10 cellular contexts compared by ENCODE assay signal in the genomic region with DNA sequence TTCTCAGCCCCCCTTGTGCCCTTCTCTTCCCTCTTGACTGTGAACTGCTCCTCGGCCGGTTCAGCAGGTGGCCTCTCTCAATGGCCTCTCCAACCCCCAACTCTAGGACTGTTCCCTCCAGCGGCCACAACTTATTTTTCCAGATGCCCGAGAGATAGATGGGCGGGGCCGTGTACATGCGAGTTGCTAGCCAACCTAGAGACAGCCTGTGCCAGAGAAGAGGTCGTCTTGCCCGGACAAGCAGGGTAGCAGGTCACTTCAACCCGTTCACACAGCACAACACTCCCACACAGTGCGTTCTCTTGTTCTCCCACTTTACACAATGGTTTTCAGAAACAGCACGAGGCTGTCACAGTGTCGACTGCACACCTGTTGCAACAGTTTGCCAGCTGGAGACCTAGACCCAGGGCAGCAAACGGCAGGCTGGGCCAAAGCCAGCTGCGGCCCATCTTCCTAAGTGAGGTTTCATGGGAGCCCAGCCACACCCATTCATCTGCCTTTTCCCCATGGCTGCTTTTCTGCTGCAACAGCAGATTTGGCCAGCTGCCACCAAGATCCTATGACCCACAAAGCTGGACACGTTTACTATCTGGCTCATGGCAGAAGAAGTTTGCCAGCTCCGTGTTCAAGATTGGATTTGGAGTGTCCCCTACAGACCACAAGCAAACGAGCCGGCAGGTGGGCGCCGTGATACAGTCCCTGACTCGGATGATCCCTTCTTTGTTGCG. TPM values are rescaled to one million over a fixed set of nuclear protein-coding genes. Genes with fewer than 3 reads are reported as not detected.
DNase-seq lines count a peak whose midpoint lies in the region; ATAC-seq and TF ChIP-seq lines count a peak whose summit lies in the region.
"Had no signal": no experiment of that assay in that cellular context is flagged by ENCODE, and none has a peak within 500 bp of the region (broad histone marks: within the 10 kb centered on the region; RNA-seq: fewer than 3 reads in every experiment).

No MANE protein-coding gene starts in this region.

- H3K4me1 ChIP-seq in Peyer's patch = no peaks in the 10 kb centered on the region
- H3K4me1 ChIP-seq in gastroesophageal sphincter = peaks cover 0 to 39% (median 8%) of the 10 kb centered on the region in 3 donors

- TF ChIP-seq CTCF in HFFc6 (IDR thresholded peaks at IDR 0.05) = no peak
- no peak for TF ChIP-seq CTCF in Peyer's patch (IDR thresholded peaks at IDR 0.05)
- no peak for TF ChIP-seq CTCF in gastroesophageal sphincter (IDR thresholded peaks at IDR 0.05)
- no peak for TF ChIP-seq CTCF in GM13976 (IDR thresholded peaks at IDR 0.05; ENCODE audit: borderline replicate concordance, control extremely low read depth, extremely low read depth, insufficient read depth, missing control alignments)

- H3K9me3 Mint-ChIP-seq in HFFc6 = peaks cover 14% of the 10 kb centered on the region

- in situ Hi-C loops in GM13976 (cut with MboI; ENCODE audit: low sequenced_read_pairs, unreplicated experiment) = no loop called here

- no peak overlapping the region for H3K4me3 Mint-ChIP-seq in HFFc6

- H3K27me3 Mint-ChIP-seq in HFFc6 (ENCODE audit: insufficient read depth) = peaks cover 6% of the 10 kb centered on the region; the same call in 1 of the 2 replicates

- 0 to 36% methylated on average over 3 to 15 of the region's 23 CpGs for WGBS in gastroesophageal sphincter (ENCODE audit: low coverage in 1 of 2), 2 donors

- DNase-seq in HFFc6 (peak; percentile 65), Peyer's patch (peak in 2 of 3 donors; percentile 50 to 76), stromal cell of bone marrow (ENCODE audit: low read depth) (peak; percentile 59), NCI-H2081 (lab: John Stamatoyannopoulos, UW) (no peak), islet precursor cell (no peak), GM13976 (ENCODE audit: low spot score) (no peak)

- H3K36me3 ChIP-seq in Peyer's patch = no peaks in the 10 kb centered on the region
- H3K36me3 ChIP-seq in gastroesophageal sphincter = no peaks in the 10 kb centered on the region

- peaks cover 22% of the 10 kb centered on the region for H3K4me1 Mint-ChIP-seq in HFFc6 (ENCODE audit: low read depth)

- H3K4me3 ChIP-seq in Peyer's patch (no peak overlapping the region), gastroesophageal sphincter (no peak overlapping the region)

- H3K27me3 ChIP-seq in Peyer's patch = no peaks in the 10 kb centered on the region
- peaks cover 9% of the 10 kb centered on the region for H3K27me3 ChIP-seq in gastroesophageal sphincter

- peaks cover 28% of the 10 kb centered on the region for H3K36me3 Mint-ChIP-seq in HFFc6 (ENCODE audit: low read depth)

- TF ChIP-seq EP300 in gastroesophageal sphincter (IDR thresholded peaks at IDR 0.05) = no peak

- H3K27ac Mint-ChIP-seq in HFFc6 = 0 out of 2 replicates have a peak overlapping the region, but pooled peaks have one; percentile 7

- no peak overlapping the region for H3K27ac ChIP-seq in Peyer's patch
- peak overlapping the region in 1 of 4 donors; percentile 31 for H3K27ac ChIP-seq in gastroesophageal sphincter

- H3K9me3 ChIP-seq in Peyer's patch (peaks cover 0 to 8% (median 0%) of the 10 kb centered on the region in 4 donors), gastroesophageal sphincter (peaks cover 0 to 14% (median 0%) of the 10 kb centered on the region in 3 donors)

- no peak for TF ChIP-seq POLR2A in Peyer's patch (IDR thresholded peaks at IDR 0.05)
- no peak for TF ChIP-seq POLR2A in gastroesophageal sphincter (IDR thresholded peaks at IDR 0.05)

- peak; percentile 87 for ATAC-seq in gastroesophageal sphincter
- no peak for ATAC-seq in HG03097 (IDR thresholded peaks at IDR 0.05; ENCODE audit: low FRiP score, unreplicated experiment)

RNA-seq across cellular contexts. Expression of a gene that starts 7.3 kb away (rescaled TPM):
- total RNA-seq in HFFc6 (2021; fragmentation: NEBNext Ultra II Directional; extraction: Animal tissue kit (Norgen Biotek cat#: 25700)) = not detected
- total RNA-seq in Peyer's patch = not detected
- total RNA-seq in gastroesophageal sphincter = not detected
- total RNA-seq: endothelial cell of umbilical vein, pulmonary artery endothelial cell had no signal

RNA-seq across cellular contexts. Expression of a gene that starts 31.5 kb away (rescaled TPM):
- under 1 TPM in 4 of 6 experiments, not detected in 2; 0.13 to 0.36 (median 0.25) TPM for total RNA-seq in HFFc6 (2021; fragmentation: NEBNext Ultra II Directional; extraction: Animal tissue kit (Norgen Biotek cat#: 25700))
- total RNA-seq in Peyer's patch (100 to 1,000 TPM in 3 of 4 donors, 10 to 100 TPM in 1; 66.0 to 244 (median 219) TPM), gastroesophageal sphincter (1 to 10 TPM in 3 of 4 donors, under 1 TPM in 1; 0.81 to 6.7 (median 3.2) TPM)

Comparison
In these comparisons a context has a peak if more than half of its experiments do, and no peak if none do; other contexts are left out.
1. DNase-seq: peak in HFFc6 (single experiment), Peyer's patch (2 of 3) and stromal cell of bone marrow (single experiment); none in NCI-H2081 (0 of 2), islet precursor cell (single experiment) and GM13976 (single experiment).
2. RNA of a gene that starts 31.5 kb away (total RNA-seq): 66.0 to 244 TPM in Peyer's patch; 0.81 to 6.7 TPM in gastroesophageal sphincter and 0.13 to 0.36 TPM in HFFc6; every median in the first group is over 4 times any median in the second.